ENCODE assay signal across 1 cellular context in the genomic region with DNA sequence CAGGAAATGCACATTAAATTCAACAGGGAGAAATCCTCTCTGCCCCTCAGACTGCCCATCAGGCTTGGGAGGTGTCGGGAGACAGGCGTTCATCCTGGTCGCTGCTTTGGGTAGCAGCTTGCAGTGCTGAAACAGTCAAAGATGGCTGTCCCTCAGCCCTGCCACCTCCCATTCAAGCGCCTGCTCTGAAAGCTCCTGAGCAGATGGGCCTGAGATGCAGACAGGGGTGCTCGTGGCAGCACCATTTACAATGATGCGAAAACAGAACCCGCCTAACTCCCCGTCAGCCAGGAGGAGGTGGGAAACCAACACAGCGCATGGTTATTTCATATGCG.
TF ChIP-seq lines count a peak whose summit lies in the region.

No MANE protein-coding gene starts in this region.

TF ChIP-seq in HepG2, 621 proteins besides CTCF, POLR2A, EP300 and RAD21 (continued from another document):
- TF ChIP-seq, protein P1, sequence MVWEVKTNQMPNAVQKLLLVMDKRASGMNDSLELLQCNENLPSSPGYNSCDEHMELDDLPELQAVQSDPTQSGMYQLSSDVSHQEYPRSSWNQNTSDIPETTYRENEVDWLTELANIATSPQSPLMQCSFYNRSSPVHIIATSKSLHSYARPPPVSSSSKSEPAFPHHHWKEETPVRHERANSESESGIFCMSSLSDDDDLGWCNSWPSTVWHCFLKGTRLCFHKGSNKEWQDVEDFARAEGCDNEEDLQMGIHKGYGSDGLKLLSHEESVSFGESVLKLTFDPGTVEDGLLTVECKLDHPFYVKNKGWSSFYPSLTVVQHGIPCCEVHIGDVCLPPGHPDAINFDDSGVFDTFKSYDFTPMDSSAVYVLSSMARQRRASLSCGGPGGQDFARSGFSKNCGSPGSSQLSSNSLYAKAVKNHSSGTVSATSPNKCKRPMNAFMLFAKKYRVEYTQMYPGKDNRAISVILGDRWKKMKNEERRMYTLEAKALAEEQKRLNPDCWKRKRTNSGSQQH (CRISPR knock-in tag; IDR thresholded peaks at IDR 0.05; ENCODE audit: low read depth) = no peak
- TF ChIP-seq ZNF615 (CRISPR knock-in tag; IDR thresholded peaks at IDR 0.05; ENCODE audit: borderline replicate concordance) = no peak
